Comparison of ENCODE assay signal across 1 cellular context in the genomic region with DNA sequence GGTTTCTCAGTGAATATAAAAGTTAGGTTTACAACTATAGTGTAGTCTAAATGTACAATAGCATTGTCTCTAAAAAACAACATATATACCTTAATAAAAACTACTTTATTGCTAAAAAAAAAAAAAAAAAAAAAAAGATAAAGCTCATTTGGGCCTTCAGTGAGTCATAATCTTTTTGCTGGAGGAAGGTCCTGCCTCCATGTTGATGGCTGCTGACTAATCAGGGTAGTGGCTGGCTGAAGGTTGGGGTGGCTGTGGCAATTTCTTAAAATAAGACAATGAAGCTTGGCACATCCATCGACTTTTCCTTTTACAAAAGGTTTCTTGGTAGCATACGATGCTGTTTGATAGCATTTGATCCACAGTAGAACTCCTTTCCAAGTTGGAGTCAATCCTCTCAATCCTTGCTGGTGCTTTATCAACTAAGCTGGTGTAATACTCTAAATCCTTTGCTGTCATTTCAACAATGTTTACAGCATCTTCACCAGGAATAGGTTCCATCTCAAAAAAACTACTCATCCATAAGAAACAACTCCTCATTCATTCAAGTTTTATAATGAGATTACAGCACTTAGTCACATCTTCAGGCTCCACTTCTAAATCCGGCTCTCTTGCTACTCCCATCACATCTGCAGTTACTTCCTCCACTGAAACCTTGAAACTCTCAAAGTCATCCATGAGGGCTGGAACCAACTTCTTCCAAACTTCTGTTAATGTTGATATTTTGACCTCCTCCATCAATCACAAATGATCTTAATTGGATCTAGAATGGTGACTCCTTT.
TF ChIP-seq lines count a peak whose summit lies in the region.

No MANE protein-coding gene starts in this region.

TF ChIP-seq in SK-N-SH treated with all-trans-retinoic acid at 6 μM for 48 hours, 23 proteins besides CTCF, POLR2A, EP300 and RAD21 (continued from another document):
- TF ChIP-seq, protein P1, sequence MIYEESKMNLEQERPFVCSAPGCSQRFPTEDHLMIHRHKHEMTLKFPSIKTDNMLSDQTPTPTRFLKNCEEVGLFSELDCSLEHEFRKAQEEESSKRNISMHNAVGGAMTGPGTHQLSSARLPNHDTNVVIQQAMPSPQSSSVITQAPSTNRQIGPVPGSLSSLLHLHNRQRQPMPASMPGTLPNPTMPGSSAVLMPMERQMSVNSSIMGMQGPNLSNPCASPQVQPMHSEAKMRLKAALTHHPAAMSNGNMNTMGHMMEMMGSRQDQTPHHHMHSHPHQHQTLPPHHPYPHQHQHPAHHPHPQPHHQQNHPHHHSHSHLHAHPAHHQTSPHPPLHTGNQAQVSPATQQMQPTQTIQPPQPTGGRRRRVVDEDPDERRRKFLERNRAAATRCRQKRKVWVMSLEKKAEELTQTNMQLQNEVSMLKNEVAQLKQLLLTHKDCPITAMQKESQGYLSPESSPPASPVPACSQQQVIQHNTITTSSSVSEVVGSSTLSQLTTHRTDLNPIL (CRISPR knock-in tag; IDR thresholded peaks at IDR 0.05; ENCODE audit: low read depth): no peak
- TF ChIP-seq ZC3H10 (CRISPR knock-in tag; IDR thresholded peaks at IDR 0.05) (no peak), ZNF8 (CRISPR knock-in tag; IDR thresholded peaks at IDR 0.05) (no peak), ZFP3 (CRISPR knock-in tag; IDR thresholded peaks at IDR 0.05) (no peak), SNAI2 (CRISPR knock-in tag; IDR thresholded peaks at IDR 0.05) (no peak), OSR1 (CRISPR knock-in tag; IDR thresholded peaks at IDR 0.05) (no peak), GLIS3 (CRISPR knock-in tag; IDR thresholded peaks at IDR 0.05) (no peak), PPARA (CRISPR knock-in tag; IDR thresholded peaks at IDR 0.05; ENCODE audit: borderline replicate concordance) (no peak), ISL1 (CRISPR knock-in tag; IDR thresholded peaks at IDR 0.05) (no peak), BACH2 (CRISPR knock-in tag; IDR thresholded peaks at IDR 0.05; ENCODE audit: borderline replicate concordance) (no peak)
- TF ChIP-seq, protein P2, sequence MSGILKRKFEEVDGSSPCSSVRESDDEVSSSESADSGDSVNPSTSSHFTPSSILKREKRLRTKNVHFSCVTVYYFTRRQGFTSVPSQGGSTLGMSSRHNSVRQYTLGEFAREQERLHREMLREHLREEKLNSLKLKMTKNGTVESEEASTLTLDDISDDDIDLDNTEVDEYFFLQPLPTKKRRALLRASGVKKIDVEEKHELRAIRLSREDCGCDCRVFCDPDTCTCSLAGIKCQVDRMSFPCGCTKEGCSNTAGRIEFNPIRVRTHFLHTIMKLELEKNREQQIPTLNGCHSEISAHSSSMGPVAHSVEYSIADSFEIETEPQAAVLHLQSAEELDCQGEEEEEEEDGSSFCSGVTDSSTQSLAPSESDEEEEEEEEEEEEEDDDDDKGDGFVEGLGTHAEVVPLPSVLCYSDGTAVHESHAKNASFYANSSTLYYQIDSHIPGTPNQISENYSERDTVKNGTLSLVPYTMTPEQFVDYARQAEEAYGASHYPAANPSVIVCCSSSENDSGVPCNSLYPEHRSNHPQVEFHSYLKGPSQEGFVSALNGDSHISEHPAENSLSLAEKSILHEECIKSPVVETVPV (CRISPR knock-in tag; IDR thresholded peaks at IDR 0.05): no peak
TF ChIP-seq in SK-N-SH treated with all-trans-retinoic acid at 6 μM for 48 hours: peak in this region for 0.
